Comparison of ENCODE assay signal across 20 cellular contexts in genomic region chr19:17048885-17049453, GRCh38.
"Had no signal": no experiment of that assay in that cellular context is flagged by ENCODE, and none has a peak within 500 bp of the region (broad histone marks: within the 10 kb centered on the region; RNA-seq: fewer than 3 reads in every experiment).

No MANE protein-coding gene starts in this region.

- H3K4me1 ChIP-seq: left ventricle myocardium inferior, lower lobe of right lung, right lobe of liver, spleen had no signal

- DNase-seq: effector CD8-positive, alpha-beta T cell; kidney; left cardiac atrium; left ventricle myocardium inferior; lower lobe of right lung; naive thymus-derived CD8-positive, alpha-beta T cell; ovary; retina; right lobe of liver; spleen; stimulated activated CD4-positive, alpha-beta T cell treated with anti-CD3 and anti-CD28 coated beads, Interleukin-15, amount 100 ng/mL, for 24 hours; stimulated activated CD4-positive, alpha-beta T cell treated with anti-CD3 and anti-CD28 coated beads, Interleukin-1b, Interleukin-23, amount 100 ng/mL, for 48 hours; stimulated activated CD4-positive, alpha-beta T cell treated with anti-CD3 and anti-CD28 coated beads, Interleukin-4, amount 100 ng/mL, for 24 hours; stimulated activated naive B cell treated with anti-CD40 and anti-IgM and Interleukin-4, amounts not matched to agents 10 μg/mL and 1 μg/mL and 100 μg/mL, for 72 hours; stimulated activated naive CD8-positive, alpha-beta T cell treated with anti-CD3 and anti-CD28 coated beads, Interleukin-15, amount 100 ng/mL, for 72 hours had no signal

- FAIRE-seq: kidney had no signal

- H3K4me3 ChIP-seq: coronary artery, hepatocyte, left ventricle myocardium inferior, lower lobe of right lung, mucosa of descending colon, ovary, right lobe of liver, spleen, thoracic aorta, transverse colon had no signal

- H3K36me3 ChIP-seq: ovary, transverse colon had no signal

- H3K27ac ChIP-seq: coronary artery, hepatocyte, left ventricle myocardium inferior, lower lobe of right lung, ovary, right lobe of liver, spleen, thoracic aorta had no signal

- H3K9me3 ChIP-seq: left ventricle myocardium inferior, lower lobe of right lung, mucosa of descending colon, ovary, right lobe of liver, spleen, thoracic aorta, transverse colon had no signal

- H3K27me3 ChIP-seq: hepatocyte, ovary, right lobe of liver, spleen, transverse colon had no signal

- ATAC-seq: naive thymus-derived CD8-positive, alpha-beta T cell; right lobe of liver; stimulated activated naive B cell treated with anti-CD40 and anti-IgM and Interleukin-4, amounts not matched to agents 10 μg/mL and 1 μg/mL and 100 μg/mL, for 72 hours; stimulated activated naive CD8-positive, alpha-beta T cell treated with anti-CD3 and anti-CD28 coated beads, Interleukin-15, amount 100 ng/mL, for 72 hours had no signal
